1 cellular context compared by ENCODE assay signal in the genomic region with DNA sequence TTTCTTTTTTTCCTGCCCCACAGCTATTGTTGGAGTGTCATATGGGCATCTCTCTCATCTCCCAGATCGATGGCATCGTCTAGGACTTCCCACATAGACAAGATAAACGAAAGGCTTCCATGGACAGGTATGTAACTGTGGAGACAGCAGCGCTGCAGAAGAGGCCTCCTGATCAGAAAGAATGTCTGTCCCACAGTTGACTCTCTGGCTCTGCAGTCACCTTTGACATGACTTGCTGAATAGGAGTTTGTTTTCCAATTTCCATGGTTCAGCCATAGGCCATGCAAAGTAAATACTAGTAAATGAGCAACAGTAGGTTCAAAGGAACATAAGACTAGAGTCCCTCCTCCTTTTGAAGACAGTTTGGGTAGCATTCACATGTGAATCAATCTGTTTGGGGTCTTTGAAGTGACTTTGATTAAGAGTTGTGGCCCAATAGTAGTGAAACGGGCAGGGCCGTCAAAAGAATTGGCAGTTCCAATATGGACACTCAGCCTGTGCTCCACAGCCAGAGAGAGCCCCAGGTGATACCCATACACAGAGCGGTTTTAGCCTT.
TF ChIP-seq lines count a peak whose summit lies in the region.

No MANE protein-coding gene starts in this region.

TF ChIP-seq in HepG2, 621 proteins besides CTCF, POLR2A, EP300 and RAD21 (continued from another document and continues in another):
- TF ChIP-seq, protein P1, sequence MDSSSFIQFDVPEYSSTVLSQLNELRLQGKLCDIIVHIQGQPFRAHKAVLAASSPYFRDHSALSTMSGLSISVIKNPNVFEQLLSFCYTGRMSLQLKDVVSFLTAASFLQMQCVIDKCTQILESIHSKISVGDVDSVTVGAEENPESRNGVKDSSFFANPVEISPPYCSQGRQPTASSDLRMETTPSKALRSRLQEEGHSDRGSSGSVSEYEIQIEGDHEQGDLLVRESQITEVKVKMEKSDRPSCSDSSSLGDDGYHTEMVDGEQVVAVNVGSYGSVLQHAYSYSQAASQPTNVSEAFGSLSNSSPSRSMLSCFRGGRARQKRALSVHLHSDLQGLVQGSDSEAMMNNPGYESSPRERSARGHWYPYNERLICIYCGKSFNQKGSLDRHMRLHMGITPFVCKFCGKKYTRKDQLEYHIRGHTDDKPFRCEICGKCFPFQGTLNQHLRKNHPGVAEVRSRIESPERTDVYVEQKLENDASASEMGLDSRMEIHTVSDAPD (CRISPR knock-in tag; IDR thresholded peaks at IDR 0.05) = peak; percentile 98
- TF ChIP-seq, protein P2, sequence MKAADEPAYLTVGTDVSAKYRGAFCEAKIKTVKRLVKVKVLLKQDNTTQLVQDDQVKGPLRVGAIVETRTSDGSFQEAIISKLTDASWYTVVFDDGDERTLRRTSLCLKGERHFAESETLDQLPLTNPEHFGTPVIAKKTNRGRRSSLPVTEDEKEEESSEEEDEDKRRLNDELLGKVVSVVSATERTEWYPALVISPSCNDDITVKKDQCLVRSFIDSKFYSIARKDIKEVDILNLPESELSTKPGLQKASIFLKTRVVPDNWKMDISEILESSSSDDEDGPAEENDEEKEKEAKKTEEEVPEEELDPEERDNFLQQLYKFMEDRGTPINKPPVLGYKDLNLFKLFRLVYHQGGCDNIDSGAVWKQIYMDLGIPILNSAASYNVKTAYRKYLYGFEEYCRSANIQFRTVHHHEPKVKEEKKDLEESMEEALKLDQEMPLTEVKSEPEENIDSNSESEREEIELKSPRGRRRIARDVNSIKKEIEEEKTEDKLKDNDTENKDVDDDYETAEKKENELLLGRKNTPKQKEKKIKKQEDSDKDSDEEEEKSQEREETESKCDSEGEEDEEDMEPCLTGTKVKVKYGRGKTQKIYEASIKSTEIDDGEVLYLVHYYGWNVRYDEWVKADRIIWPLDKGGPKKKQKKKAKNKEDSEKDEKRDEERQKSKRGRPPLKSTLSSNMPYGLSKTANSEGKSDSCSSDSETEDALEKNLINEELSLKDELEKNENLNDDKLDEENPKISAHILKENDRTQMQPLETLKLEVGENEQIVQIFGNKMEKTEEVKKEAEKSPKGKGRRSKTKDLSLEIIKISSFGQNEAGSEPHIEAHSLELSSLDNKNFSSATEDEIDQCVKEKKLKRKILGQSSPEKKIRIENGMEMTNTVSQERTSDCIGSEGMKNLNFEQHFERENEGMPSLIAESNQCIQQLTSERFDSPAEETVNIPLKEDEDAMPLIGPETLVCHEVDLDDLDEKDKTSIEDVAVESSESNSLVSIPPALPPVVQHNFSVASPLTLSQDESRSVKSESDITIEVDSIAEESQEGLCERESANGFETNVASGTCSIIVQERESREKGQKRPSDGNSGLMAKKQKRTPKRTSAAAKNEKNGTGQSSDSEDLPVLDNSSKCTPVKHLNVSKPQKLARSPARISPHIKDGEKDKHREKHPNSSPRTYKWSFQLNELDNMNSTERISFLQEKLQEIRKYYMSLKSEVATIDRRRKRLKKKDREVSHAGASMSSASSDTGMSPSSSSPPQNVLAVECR (CRISPR knock-in tag; IDR thresholded peaks at IDR 0.05; ENCODE audit: borderline replicate concordance) = peak; percentile 65; the same call in 1 of the 2 replicates
- 0 out of 2 replicates have a peak, but pooled peaks have one; percentile 21 for TF ChIP-seq TOE1 (CRISPR knock-in tag; IDR thresholded peaks at IDR 0.05)
- no peak for TF ChIP-seq NCOA5 (CRISPR knock-in tag; IDR thresholded peaks at IDR 0.05)
- TF ChIP-seq, protein P3, sequence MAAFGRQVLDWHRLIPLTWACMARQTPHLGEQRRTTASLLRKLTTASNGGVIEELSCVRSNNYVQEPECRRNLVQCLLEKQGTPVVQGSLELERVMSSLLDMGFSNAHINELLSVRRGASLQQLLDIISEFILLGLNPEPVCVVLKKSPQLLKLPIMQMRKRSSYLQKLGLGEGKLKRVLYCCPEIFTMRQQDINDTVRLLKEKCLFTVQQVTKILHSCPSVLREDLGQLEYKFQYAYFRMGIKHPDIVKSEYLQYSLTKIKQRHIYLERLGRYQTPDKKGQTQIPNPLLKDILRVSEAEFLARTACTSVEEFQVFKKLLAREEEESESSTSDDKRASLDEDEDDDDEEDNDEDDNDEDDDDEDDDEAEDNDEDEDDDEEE (CRISPR knock-in tag; IDR thresholded peaks at IDR 0.05) = peak; percentile 86; the same call in 1 of the 2 replicates
- TF ChIP-seq CBX5 (CRISPR knock-in tag; IDR thresholded peaks at IDR 0.05; ENCODE audit: borderline replicate concordance) = peak; percentile 89; the same call in 1 of the 2 replicates
- TF ChIP-seq ZC3H4 (CRISPR knock-in tag; IDR thresholded peaks at IDR 0.05; ENCODE audit: borderline replicate concordance) = no peak
- TF ChIP-seq, protein P4, sequence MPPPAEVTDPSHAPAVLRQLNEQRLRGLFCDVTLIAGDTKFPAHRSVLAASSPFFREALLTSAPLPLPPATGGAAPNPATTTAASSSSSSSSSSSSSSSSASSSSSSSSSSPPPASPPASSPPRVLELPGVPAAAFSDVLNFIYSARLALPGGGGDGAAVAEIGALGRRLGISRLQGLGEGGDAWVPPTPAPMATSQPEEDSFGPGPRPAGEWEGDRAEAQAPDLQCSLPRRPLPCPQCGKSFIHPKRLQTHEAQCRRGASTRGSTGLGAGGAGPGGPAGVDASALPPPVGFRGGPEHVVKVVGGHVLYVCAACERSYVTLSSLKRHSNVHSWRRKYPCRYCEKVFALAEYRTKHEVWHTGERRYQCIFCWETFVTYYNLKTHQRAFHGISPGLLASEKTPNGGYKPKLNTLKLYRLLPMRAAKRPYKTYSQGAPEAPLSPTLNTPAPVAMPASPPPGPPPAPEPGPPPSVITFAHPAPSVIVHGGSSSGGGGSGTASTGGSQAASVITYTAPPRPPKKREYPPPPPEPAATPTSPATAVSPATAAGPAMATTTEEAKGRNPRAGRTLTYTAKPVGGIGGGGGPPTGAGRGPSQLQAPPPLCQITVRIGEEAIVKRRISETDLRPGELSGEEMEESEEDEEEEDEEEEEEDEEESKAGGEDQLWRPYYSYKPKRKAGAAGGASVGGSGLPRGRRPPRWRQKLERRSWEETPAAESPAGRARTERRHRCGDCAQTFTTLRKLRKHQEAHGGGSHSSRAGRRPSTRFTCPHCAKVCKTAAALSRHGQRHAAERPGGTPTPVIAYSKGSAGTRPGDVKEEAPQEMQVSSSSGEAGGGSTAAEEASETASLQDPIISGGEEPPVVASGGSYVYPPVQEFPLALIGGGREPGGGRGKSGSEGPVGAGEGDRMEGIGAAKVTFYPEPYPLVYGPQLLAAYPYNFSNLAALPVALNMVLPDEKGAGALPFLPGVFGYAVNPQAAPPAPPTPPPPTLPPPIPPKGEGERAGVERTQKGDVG (CRISPR knock-in tag; IDR thresholded peaks at IDR 0.05; ENCODE audit: borderline replicate concordance) = peak; percentile 96
- TF ChIP-seq ZNF12 (CRISPR knock-in tag; IDR thresholded peaks at IDR 0.05) = peak; percentile 43; the same call in 1 of the 2 replicates
- TF ChIP-seq STAG1 (CRISPR knock-in tag; IDR thresholded peaks at IDR 0.05) = peak; percentile 52; the same call in 1 of the 2 replicates
- no peak for TF ChIP-seq MATR3 (CRISPR knock-in tag; IDR thresholded peaks at IDR 0.05)
- TF ChIP-seq, protein P5, sequence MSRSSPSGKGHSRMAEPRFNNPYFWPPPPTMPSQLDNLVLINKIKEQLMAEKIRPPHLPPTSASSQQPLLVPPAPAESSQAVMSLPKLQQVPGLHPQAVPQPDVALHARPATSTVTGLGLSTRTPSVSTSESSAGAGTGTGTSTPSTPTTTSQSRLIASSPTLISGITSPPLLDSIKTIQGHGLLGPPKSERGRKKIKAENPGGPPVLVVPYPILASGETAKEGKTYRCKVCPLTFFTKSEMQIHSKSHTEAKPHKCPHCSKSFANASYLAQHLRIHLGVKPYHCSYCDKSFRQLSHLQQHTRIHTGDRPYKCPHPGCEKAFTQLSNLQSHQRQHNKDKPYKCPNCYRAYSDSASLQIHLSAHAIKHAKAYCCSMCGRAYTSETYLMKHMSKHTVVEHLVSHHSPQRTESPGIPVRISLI (CRISPR knock-in tag; IDR thresholded peaks at IDR 0.05; ENCODE audit: borderline replicate concordance) = peak; percentile 87
- TF ChIP-seq, protein P6, sequence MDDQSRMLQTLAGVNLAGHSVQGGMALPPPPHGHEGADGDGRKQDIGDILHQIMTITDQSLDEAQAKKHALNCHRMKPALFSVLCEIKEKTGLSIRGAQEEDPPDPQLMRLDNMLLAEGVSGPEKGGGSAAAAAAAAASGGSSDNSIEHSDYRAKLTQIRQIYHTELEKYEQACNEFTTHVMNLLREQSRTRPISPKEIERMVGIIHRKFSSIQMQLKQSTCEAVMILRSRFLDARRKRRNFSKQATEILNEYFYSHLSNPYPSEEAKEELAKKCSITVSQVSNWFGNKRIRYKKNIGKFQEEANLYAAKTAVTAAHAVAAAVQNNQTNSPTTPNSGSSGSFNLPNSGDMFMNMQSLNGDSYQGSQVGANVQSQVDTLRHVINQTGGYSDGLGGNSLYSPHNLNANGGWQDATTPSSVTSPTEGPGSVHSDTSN (CRISPR knock-in tag; IDR thresholded peaks at IDR 0.05; ENCODE audit: borderline replicate concordance) = 0 out of 2 replicates have a peak, but pooled peaks have one; percentile 39
- peak; percentile 36; the same call in 1 of the 2 replicates for TF ChIP-seq RFX1 (IDR thresholded peaks at IDR 0.05)
- peak; percentile 50; the same call in 1 of the 2 replicates for TF ChIP-seq NFATC3 (CRISPR knock-in tag; IDR thresholded peaks at IDR 0.05)
- TF ChIP-seq ZNF670 (CRISPR knock-in tag; IDR thresholded peaks at IDR 0.05; ENCODE audit: borderline replicate concordance) = peak; percentile 98
- no peak for TF ChIP-seq RAD51 (IDR thresholded peaks at IDR 0.05; ENCODE audit: borderline replicate concordance)
- TF ChIP-seq PHB2 (IDR thresholded peaks at IDR 0.05; ENCODE audit: partially characterized antibody) = no peak
- TF ChIP-seq BHLHE40 (IDR thresholded peaks at IDR 0.05; ENCODE audit: low read length) = peak; percentile 73
- TF ChIP-seq SAP130 (CRISPR knock-in tag; IDR thresholded peaks at IDR 0.05; ENCODE audit: low read depth) = peak; percentile 96
- TF ChIP-seq PLRG1 (conservative IDR thresholded peaks at IDR 0.05) = no peak
- TF ChIP-seq, protein P7, sequence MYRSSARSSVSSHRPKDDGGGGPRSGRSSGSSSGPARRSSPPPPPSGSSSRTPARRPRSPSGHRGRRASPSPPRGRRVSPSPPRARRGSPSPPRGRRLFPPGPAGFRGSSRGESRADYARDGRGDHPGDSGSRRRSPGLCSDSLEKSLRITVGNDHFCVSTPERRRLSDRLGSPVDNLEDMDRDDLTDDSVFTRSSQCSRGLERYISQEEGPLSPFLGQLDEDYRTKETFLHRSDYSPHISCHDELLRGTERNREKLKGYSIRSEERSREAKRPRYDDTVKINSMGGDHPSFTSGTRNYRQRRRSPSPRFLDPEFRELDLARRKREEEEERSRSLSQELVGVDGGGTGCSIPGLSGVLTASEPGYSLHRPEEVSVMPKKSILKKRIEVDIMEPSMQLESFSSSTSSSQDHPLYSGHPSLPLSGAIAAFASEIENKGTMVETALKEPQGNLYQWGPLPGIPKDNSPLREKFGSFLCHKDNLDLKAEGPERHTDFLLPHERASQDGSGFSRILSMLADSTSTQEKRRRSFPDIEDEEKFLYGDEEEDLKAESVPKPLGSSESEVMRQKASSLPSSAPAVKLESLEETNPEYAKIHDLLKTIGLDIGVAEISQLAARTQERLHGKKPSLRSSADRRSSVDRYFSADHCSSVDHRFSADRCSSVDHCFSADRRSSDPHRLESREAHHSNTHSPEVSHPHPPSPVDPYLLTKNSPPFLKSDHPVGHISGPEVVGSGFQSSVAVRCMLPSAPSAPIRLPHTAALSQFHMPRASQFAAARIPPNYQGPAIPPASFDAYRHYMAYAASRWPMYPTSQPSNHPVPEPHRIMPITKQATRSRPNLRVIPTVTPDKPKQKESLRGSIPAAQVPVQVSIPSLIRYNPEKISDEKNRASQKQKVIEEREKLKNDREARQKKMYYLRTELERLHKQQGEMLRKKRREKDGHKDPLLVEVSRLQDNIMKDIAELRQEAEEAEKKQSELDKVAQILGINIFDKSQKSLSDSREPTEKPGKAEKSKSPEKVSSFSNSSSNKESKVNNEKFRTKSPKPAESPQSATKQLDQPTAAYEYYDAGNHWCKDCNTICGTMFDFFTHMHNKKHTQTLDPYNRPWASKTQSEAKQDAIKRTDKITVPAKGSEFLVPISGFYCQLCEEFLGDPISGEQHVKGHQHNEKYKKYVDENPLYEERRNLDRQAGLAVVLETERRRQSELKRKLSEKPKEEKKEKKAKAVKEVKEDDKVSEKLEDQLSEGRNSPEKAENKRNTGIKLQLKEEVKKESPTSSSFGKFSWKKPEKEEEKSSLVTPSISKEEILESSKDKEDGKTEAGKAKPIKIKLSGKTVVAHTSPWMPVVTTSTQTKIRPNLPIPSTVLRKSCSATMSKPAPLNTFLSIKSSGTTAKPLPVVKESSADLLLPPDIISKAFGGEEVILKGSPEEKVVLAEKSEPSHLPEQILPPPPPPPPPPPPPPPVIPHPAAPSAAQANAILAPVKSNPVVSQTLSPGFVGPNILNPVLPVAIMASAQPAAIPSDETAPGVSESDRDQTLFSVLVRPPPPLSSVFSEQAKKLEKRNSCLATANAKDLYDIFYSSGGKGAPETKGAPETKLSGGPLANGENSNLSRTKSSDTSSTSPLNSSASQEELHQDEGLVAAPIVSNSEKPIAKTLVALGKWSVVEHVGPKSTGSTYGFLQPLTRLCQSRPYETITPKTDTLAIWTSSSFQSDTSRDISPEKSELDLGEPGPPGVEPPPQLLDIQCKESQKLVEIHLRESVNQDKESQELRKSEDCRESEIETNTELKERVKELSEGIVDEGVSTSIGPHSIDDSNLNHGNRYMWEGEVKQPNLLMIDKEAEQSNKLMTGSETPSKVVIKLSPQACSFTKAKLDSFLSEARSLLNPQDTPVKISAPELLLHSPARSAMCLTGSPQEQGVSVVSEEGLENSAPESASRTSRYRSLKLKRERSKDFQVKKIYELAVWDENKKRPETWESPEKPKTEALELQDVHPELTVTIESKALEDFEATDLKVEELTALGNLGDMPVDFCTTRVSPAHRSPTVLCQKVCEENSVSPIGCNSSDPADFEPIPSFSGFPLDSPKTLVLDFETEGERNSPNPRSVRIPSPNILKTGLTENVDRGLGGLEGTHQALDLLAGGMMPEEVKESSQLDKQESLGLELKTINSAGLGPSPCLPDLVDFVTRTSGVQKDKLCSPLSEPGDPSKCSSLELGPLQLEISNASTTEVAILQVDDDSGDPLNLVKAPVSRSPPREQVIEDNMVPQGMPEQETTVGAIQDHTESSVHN (CRISPR knock-in tag; IDR thresholded peaks at IDR 0.05) = 0 out of 2 replicates have a peak, but pooled peaks have one; percentile 36
- TF ChIP-seq DNMT3B (CRISPR knock-in tag; conservative IDR thresholded peaks at IDR 0.05) = no peak
- TF ChIP-seq ONECUT2 (CRISPR knock-in tag; IDR thresholded peaks at IDR 0.05) = peak; percentile 98
- no peak for TF ChIP-seq TCF12 (IDR thresholded peaks at IDR 0.05)
- peak; percentile 98 for TF ChIP-seq TCF12 (CRISPR knock-in tag; IDR thresholded peaks at IDR 0.05)
- no peak for TF ChIP-seq HNRNPK (IDR thresholded peaks at IDR 0.05; ENCODE audit: low read depth, low read length, poor library complexity, severe bottlenecking)
- no peak for TF ChIP-seq GZF1 (CRISPR knock-in tag; IDR thresholded peaks at IDR 0.05)
- TF ChIP-seq, protein P8, sequence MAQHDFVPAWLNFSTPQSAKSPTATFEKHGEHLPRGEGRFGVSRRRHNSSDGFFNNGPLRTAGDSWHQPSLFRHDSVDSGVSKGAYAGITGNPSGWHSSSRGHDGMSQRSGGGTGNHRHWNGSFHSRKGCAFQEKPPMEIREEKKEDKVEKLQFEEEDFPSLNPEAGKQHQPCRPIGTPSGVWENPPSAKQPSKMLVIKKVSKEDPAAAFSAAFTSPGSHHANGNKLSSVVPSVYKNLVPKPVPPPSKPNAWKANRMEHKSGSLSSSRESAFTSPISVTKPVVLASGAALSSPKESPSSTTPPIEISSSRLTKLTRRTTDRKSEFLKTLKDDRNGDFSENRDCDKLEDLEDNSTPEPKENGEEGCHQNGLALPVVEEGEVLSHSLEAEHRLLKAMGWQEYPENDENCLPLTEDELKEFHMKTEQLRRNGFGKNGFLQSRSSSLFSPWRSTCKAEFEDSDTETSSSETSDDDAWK (CRISPR knock-in tag; IDR thresholded peaks at IDR 0.05) = no peak
- peak; percentile 84 for TF ChIP-seq ASH2L (IDR thresholded peaks at IDR 0.05; ENCODE audit: insufficient read length, low read depth, low read length)
- TF ChIP-seq ZNF563 (CRISPR knock-in tag; IDR thresholded peaks at IDR 0.05) = no peak
- TF ChIP-seq ZNF264 (CRISPR knock-in tag; IDR thresholded peaks at IDR 0.05) = peak; percentile 64; the same call in 1 of the 2 replicates
- TF ChIP-seq PHF8 (CRISPR knock-in tag; IDR thresholded peaks at IDR 0.05) = peak; percentile 59
